ENCODE assay signal across 8 cellular contexts in the genomic region with DNA sequence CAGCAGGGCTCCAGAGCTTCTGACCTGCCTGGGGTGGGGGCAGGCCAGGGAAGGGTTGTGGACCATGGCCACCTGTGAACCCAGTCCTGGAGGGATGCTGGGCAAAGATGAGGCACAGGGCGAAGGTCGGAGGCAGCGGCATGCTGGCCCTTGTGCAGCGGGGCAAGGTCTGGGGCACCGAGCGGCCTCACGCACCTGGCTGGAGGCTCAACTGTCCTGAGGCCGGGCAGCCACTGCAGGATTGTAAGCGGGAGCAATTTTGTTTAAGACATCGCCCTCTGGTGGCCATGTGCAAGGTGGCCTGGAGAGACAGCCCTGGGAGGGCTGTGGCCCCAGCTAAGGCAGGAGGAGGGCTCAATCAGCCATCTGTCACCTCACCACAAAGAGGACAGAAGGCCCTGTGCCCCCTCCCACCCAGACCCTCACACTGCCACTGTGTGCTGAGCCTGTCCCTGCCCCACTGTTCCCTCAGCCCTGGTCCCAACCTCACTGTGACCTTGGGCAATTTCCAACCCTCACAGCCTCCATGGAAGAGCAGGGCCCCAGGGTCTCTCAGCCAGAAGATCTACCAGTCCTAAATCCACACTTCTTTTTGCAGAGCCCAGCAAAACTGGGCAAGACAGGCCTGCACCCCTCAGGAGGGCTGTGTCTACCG. TPM values are rescaled to one million over a fixed set of nuclear protein-coding genes. Genes with fewer than 3 reads are reported as not detected.
DNase-seq lines count a peak whose midpoint lies in the region; ATAC-seq and TF ChIP-seq lines count a peak whose summit lies in the region.

No MANE protein-coding gene starts in this region.

- H3K27me3 Mint-ChIP-seq in neural progenitor cell (ENCODE audit: insufficient read depth, low read depth) = peaks cover 6% of the 10 kb centered on the region

- no peaks in the 10 kb centered on the region for H3K9me3 Mint-ChIP-seq in neural progenitor cell

- H3K27ac ChIP-seq in AG04450 (ENCODE audit: low read depth, low read length) = no peak overlapping the region
- no peak overlapping the region for H3K27ac ChIP-seq in Peyer's patch
- no peak overlapping the region for H3K27ac ChIP-seq in neural progenitor cell

- no peaks in the 10 kb centered on the region for H4K20me1 ChIP-seq in neural progenitor cell (ENCODE audit: low read depth)

- no peaks in the 10 kb centered on the region for H3K79me2 ChIP-seq in neural progenitor cell (ENCODE audit: low read depth)

- H3K36me3 Mint-ChIP-seq in neural progenitor cell = no peaks in the 10 kb centered on the region

- H3F3A ChIP-seq in neural progenitor cell (ENCODE audit: low read depth) = peaks cover 14% of the 10 kb centered on the region

- peak overlapping the region; percentile 53 for H3K27ac Mint-ChIP-seq in neural progenitor cell

- POLR2A ChIA-PET in AG04450 (lab: Yijun Ruan, JAX) = no interaction called here

- no peaks in the 10 kb centered on the region; the same call in 1 of the 2 replicates for H3K9me3 ChIP-seq in AG04450 (ENCODE audit: control insufficient read depth, insufficient read depth, low read length)
- no peaks in the 10 kb centered on the region for H3K9me3 ChIP-seq in Peyer's patch
- no peaks in the 10 kb centered on the region for H3K9me3 ChIP-seq in neural progenitor cell (ENCODE audit: low read depth)

- H3K27me3 ChIP-seq in AG04450 (ENCODE audit: control insufficient read depth, insufficient read depth, low read length) (peaks cover 35% of the 10 kb centered on the region), Peyer's patch (no peaks in the 10 kb centered on the region), neural progenitor cell (peaks cover 16% of the 10 kb centered on the region)

- H3K4me1 ChIP-seq in Peyer's patch = peaks cover 0 to 17% (median 2%) of the 10 kb centered on the region in 4 donors
- peaks cover 17% of the 10 kb centered on the region for H3K4me1 ChIP-seq in neural progenitor cell

- H3K36me3 ChIP-seq in Peyer's patch (no peaks in the 10 kb centered on the region), neural progenitor cell (no peaks in the 10 kb centered on the region)

- no peak overlapping the region for H3K9ac ChIP-seq in neural progenitor cell

- H3K4me1 Mint-ChIP-seq in neural progenitor cell = peaks cover 45% of the 10 kb centered on the region

- CTCF ChIA-PET in AG04450 (lab: Charles Lee) = interaction anchor here (0.6 to 3.9 kb wide), 9 partner anchors 31 to 1114 kb away, joined by 3 to 21 read pairs (median 3); no protein-coding TSS in a partner anchor

- H3K4me3 ChIP-seq in AG04450 (ENCODE audit: low read depth, low read length) (no peak overlapping the region), Peyer's patch (no peak overlapping the region), fibroblast of mammary gland (ENCODE audit: control insufficient read depth, low read depth, low read length) (no peak overlapping the region), neural progenitor cell (no peak overlapping the region)
- no peak overlapping the region for H3K4me3 ChIP-seq in Jurkat, Clone E6-1 (ENCODE audit: low read length)

- peak; percentile 79 for ATAC-seq in GM18868 (IDR thresholded peaks at IDR 0.05; ENCODE audit: unreplicated experiment)

- DNase-seq in AG04450 (ENCODE audit: low read depth, low spot score) = peak; percentile 6
- DNase-seq in Jurkat, Clone E6-1 (ENCODE audit: low read depth, low spot score) = peak; percentile 40
- DNase-seq in Peyer's patch = peak; percentile 67 to 92 (median 84)
- peak; percentile 80 to 81 for DNase-seq in activated T-cell treated with anti-CD3 and anti-CD28 coated beads, Interleukin-2, amount 50 U/mL, for 48 hours
- peak; percentile 60 for DNase-seq in fibroblast of mammary gland (ENCODE audit: low read depth)
- peak; percentile 90 for DNase-seq in neural progenitor cell (ENCODE audit: low spot score)
- DNase-seq in stromal cell of bone marrow (ENCODE audit: low read depth) = peak; percentile 33

- no peak for TF ChIP-seq POLR2A in Peyer's patch (IDR thresholded peaks at IDR 0.05)

- H3K4me2 ChIP-seq in neural progenitor cell = peak overlapping the region; percentile 21

- H3K4me3 Mint-ChIP-seq in neural progenitor cell = no peak overlapping the region

- peak; percentile 76 for TF ChIP-seq CTCF in AG04450 (IDR thresholded peaks at IDR 0.05; ENCODE audit: low read depth, low read length)
- peak in 5 of 6 experiments; percentile 75 to 85 (median 79) for TF ChIP-seq CTCF in Peyer's patch (IDR thresholded peaks at IDR 0.05)
- TF ChIP-seq CTCF in fibroblast of mammary gland (conservative IDR thresholded peaks at IDR 0.05; ENCODE audit: control insufficient read depth, insufficient read depth, low read depth, low read length) = peak; percentile 83
- peak; percentile 86 for TF ChIP-seq CTCF in neural progenitor cell (IDR thresholded peaks at IDR 0.05)

- no peak overlapping the region for H2AFZ ChIP-seq in neural progenitor cell (replicated peaks)

RNA-seq across cellular contexts. Expression of a gene that starts 46.3 kb away (rescaled TPM):
- 20.6 and 29.7 TPM in 2 replicates for polyA plus RNA-seq in AG04450 (2011; rRNA removed)
- 38.0 and 48.8 TPM in 2 replicates for polyA minus RNA-seq in AG04450 (2011; rRNA and poly(A)+ RNA removed)
- polyA plus RNA-seq in Jurkat, Clone E6-1 (2012; ENCODE audit: insufficient read depth, insufficient read length) = 35.2 TPM
- total RNA-seq in Peyer's patch (10 to 100 TPM; 28.1 to 47.3 (median 34.1) TPM), neural progenitor cell (ENCODE audit: low replicate concordance) (11.8 and 27.4 TPM in 2 replicates)

RNA-seq across cellular contexts. Expression of a gene that starts 53.9 kb away (rescaled TPM):
- 12.2 and 12.5 TPM in 2 replicates for polyA plus RNA-seq in AG04450 (2011; rRNA removed)
- polyA minus RNA-seq in AG04450 (2011; rRNA and poly(A)+ RNA removed) = 24.8 and 29.7 TPM in 2 replicates
- polyA plus RNA-seq in Jurkat, Clone E6-1 (2012; ENCODE audit: insufficient read depth, insufficient read length) = 153 TPM
- total RNA-seq in Peyer's patch = 10 to 100 TPM in 3 of 4 donors, 1 to 10 TPM in 1; 9.7 to 36.3 (median 15.3) TPM
- 104 and 180 TPM in 2 replicates for total RNA-seq in neural progenitor cell (ENCODE audit: low replicate concordance)

Comparison
In these comparisons a context has a peak if more than half of its experiments do, and no peak if none do; other contexts are left out.
1. DNase-seq: peak in every context shown above with its lines; median percentile 90 in neural progenitor cell; 84 in Peyer's patch; 80 in activated T-cell treated with anti-CD3 and anti-CD28 coated beads, Interleukin-2, amount 50 U/mL, for 48 hours; 60 in fibroblast of mammary gland; 40 in Jurkat, Clone E6-1; 33 in stromal cell of bone marrow; 6 in AG04450.